4 cellular contexts compared by ENCODE assay signal in the genomic region with DNA sequence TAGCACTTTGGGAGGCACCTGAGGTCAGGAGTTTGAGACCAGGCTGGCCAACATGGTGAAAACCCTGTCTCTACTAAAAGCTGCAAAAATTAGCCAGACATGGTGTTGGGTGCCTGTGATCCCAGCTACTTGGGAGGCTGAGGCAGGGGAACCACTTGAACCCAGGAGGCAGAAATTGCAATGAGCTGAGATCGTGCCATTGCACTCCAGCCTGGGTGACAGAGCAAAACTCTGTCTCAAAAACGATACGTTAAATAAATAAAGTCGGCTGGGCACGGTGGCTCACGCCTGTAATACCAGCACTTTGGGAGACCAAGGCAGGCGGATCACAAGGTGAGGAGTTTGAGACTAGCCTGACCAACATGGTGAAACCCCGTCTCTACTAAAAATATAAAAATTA. TPM values are rescaled to one million over a fixed set of nuclear protein-coding genes. Genes with fewer than 3 reads are reported as not detected.
"Had no signal": no experiment of that assay in that cellular context is flagged by ENCODE, and none has a peak within 500 bp of the region (broad histone marks: within the 10 kb centered on the region; RNA-seq: fewer than 3 reads in every experiment).

No MANE protein-coding gene starts in this region.

RNA-seq across cellular contexts. Expression of gene SLC23A1, which starts 27.2 kb away (rescaled TPM):
- total RNA-seq: HT1080, IMR-90, K562 had no signal
- polyA plus RNA-seq: IgD-negative memory B cell, IMR-90 had no signal

RNA-seq across cellular contexts. Expression of gene MZB1, which starts 33.8 kb away (rescaled TPM):
- total RNA-seq: HT1080, IMR-90 had no signal
- polyA plus RNA-seq: IMR-90 had no signal
